Comparison of ENCODE assay signal across 8 cellular contexts in genomic region chr9:95090871-95091573, GRCh38.
DNase-seq lines count a peak whose midpoint lies in the region; ATAC-seq and TF ChIP-seq lines count a peak whose summit lies in the region.

No MANE protein-coding gene starts in this region.

- TF ChIP-seq CTCF in colonic mucosa (IDR thresholded peaks at IDR 0.05) (no peak), lung (IDR thresholded peaks at IDR 0.05; ENCODE audit: control extremely low read depth, extremely low read depth) (no peak), stomach (IDR thresholded peaks at IDR 0.05) (no peak)

- peaks cover 34% of the 10 kb centered on the region for H3K4me1 ChIP-seq in HAP-1
- H3K4me1 ChIP-seq in colonic mucosa: peaks cover 7% of the 10 kb centered on the region
- peaks cover 3 to 33% of the 10 kb centered on the region in 2 donors for H3K4me1 ChIP-seq in lung (ENCODE audit: control insufficient read depth in 2 of 2, insufficient read depth in 2 of 2, low read length in 2 of 2)
- H3K4me1 ChIP-seq in stomach: peaks cover 65 to 100% (median 86%) of the 10 kb centered on the region in 4 donors

- H3K27ac ChIP-seq in colonic mucosa: peak overlapping the region; percentile 65
- H3K27ac ChIP-seq in lung (ENCODE audit: low read depth in 1 of 2, low read length in 1 of 2): peak overlapping the region; percentile 67 to 75
- peak overlapping the region; percentile 57 to 91 (median 79) for H3K27ac ChIP-seq in stomach

- DNase-seq in HAP-1 (ENCODE audit: low spot score in 2 of 2): peak; percentile 43 to 62
- DNase-seq in colonic mucosa: no peak
- DNase-seq in lung (ENCODE audit: low spot score): no peak
- no peak for DNase-seq in stomach
- no peak for DNase-seq in midbrain (lab: John Stamatoyannopoulos, UW)
- DNase-seq in KG1 (lab: John Stamatoyannopoulos, UW): no peak
- DNase-seq in OCI-M1 (lab: John Stamatoyannopoulos, UW): no peak

- no peak for TF ChIP-seq EP300 in stomach (IDR thresholded peaks at IDR 0.05)

- H3K9me3 ChIP-seq in HAP-1 (no peaks in the 10 kb centered on the region), colonic mucosa (no peaks in the 10 kb centered on the region), lung (ENCODE audit: control insufficient read depth in 2 of 2, insufficient read depth in 1 of 2, low read length in 1 of 2) (no peaks in the 10 kb centered on the region), stomach (no peaks in the 10 kb centered on the region)

- no peak for TF ChIP-seq POLR2A in stomach (IDR thresholded peaks at IDR 0.05)

- ATAC-seq in lung (ENCODE audit: insufficient read depth, low FRiP score): no peak
- no peak for ATAC-seq in GM18870 (IDR thresholded peaks at IDR 0.05; ENCODE audit: unreplicated experiment)

- in situ Hi-C loops in HAP-1 (cut with MboI; ENCODE audit: low sequenced_read_pairs): no loop called here

- no peak overlapping the region for H3K4me3 ChIP-seq in HAP-1
- no peak overlapping the region for H3K4me3 ChIP-seq in colonic mucosa
- H3K4me3 ChIP-seq in lung: no peak overlapping the region
- no peak overlapping the region for H3K4me3 ChIP-seq in stomach

- H3K9ac ChIP-seq in colonic mucosa (ENCODE audit: low read depth in 2 of 2, low read length in 2 of 2): peak overlapping the region; percentile 30 to 84

- peaks cover 6% of the 10 kb centered on the region for H3K36me3 ChIP-seq in HAP-1 (replicated peaks)
- H3K36me3 ChIP-seq in colonic mucosa: no peaks in the 10 kb centered on the region
- H3K36me3 ChIP-seq in lung (ENCODE audit: control insufficient read depth in 2 of 2, insufficient read depth in 2 of 2, low read length in 2 of 2): peaks cover 2 to 19% of the 10 kb centered on the region in 2 donors
- H3K36me3 ChIP-seq in stomach: peaks cover 9 to 27% (median 10%) of the 10 kb centered on the region in 4 donors

- intact Hi-C loops in colonic mucosa (cut with DNase I) (no loop called here), stomach (cut with DNase I; ENCODE audit: low total_unique reads) (no loop called here)

- H3K27me3 ChIP-seq in HAP-1 (ENCODE audit: low read depth) (no peaks in the 10 kb centered on the region), colonic mucosa (no peaks in the 10 kb centered on the region), lung (ENCODE audit: control insufficient read depth, insufficient read depth) (no peaks in the 10 kb centered on the region), stomach (no peaks in the 10 kb centered on the region)

- WGBS in lung, 2 donors: 74 to 81% methylated on average over 14 of the region's 14 CpGs
- 51 to 73% (median 66%) methylated on average over 9 to 14 of the region's 14 CpGs for WGBS in stomach, 5 donors

Comparison
In these comparisons a context has a peak if more than half of its experiments do, and no peak if none do; other contexts are left out.
1. DNase-seq: peak in HAP-1 (2 of 2); none in colonic mucosa (single experiment), lung (single experiment), stomach (single experiment), midbrain (single experiment), KG1 (single experiment) and OCI-M1 (single experiment).
2. Peak in every context shown above with its lines, with median percentiles within 50 percentile points of each other: H3K27ac ChIP-seq.